ENCODE assay signal across 9 cellular contexts in the genomic region with DNA sequence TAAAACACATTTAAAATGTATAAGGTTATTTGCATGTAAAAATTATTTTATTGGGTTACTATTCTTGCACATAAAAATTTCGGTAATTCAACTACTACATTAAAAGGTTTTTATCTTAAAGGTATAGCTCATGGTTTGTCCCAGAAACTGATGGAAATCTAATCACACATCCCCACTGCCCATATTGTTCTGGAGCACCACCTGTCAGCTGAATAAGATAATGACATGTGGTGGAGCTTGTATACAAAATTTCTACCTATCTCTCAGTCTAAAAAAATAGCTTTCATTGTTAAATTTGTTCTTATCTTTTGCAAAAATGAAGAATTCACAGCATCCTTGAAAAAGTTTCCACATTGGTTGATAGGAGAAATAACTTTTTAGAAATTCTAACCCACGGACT. TPM values are rescaled to one million over a fixed set of nuclear protein-coding genes. Genes with fewer than 3 reads are reported as not detected.
DNase-seq lines count a peak whose midpoint lies in the region; ATAC-seq and TF ChIP-seq lines count a peak whose summit lies in the region.
"Had no signal": no experiment of that assay in that cellular context is flagged by ENCODE, and none has a peak within 500 bp of the region (broad histone marks: within the 10 kb centered on the region; RNA-seq: fewer than 3 reads in every experiment).

No MANE protein-coding gene starts in this region.

- H3K4me1 Mint-ChIP-seq in WTC11 (no peaks in the 10 kb centered on the region), mesothelial cell of epicardium (peaks cover 4% of the 10 kb centered on the region)
- no peaks in the 10 kb centered on the region for H3K4me1 Mint-ChIP-seq in activated T-helper 17 cell treated with anti-CD3 and anti-CD28 coated beads, Interleukin-2, amount 50 U/mL, for 72 hours

- no peaks in the 10 kb centered on the region for H3K27me3 Mint-ChIP-seq in WTC11 (ENCODE audit: low read depth)
- H3K27me3 Mint-ChIP-seq in activated T-helper 17 cell treated with anti-CD3 and anti-CD28 coated beads, Interleukin-2, amount 50 U/mL, for 72 hours: no peaks in the 10 kb centered on the region
- H3K27me3 Mint-ChIP-seq in mesothelial cell of epicardium (ENCODE audit: low read depth): no peaks in the 10 kb centered on the region

- H3K36me3 Mint-ChIP-seq in WTC11 (no peaks in the 10 kb centered on the region), mesothelial cell of epicardium (no peaks in the 10 kb centered on the region)
- no peaks in the 10 kb centered on the region for H3K36me3 Mint-ChIP-seq in activated T-helper 17 cell treated with anti-CD3 and anti-CD28 coated beads, Interleukin-2, amount 50 U/mL, for 72 hours (ENCODE audit: low read depth)

- CTCF ChIA-PET in WTC11 (lab: Charles Lee): interaction anchor here (0.6 to 1.4 kb wide), 16 partner anchors 12 to 639 kb away, joined by 3 to 15 read pairs (median 4); no protein-coding TSS in a partner anchor

- peak; percentile 64 for ATAC-seq in WTC11
- no peak for ATAC-seq in activated T-helper 17 cell treated with anti-CD3 and anti-CD28 coated beads, Interleukin-2, amount 50 U/mL, for 72 hours (replicated peaks)
- ATAC-seq in HG02840 (IDR thresholded peaks at IDR 0.05; ENCODE audit: low FRiP score, unreplicated experiment): no peak

- TF ChIP-seq CTCF in WTC11 (IDR thresholded peaks at IDR 0.05) (no peak), mesothelial cell of epicardium (IDR thresholded peaks at IDR 0.05; ENCODE audit: unreplicated experiment) (no peak)

- H3K27ac Mint-ChIP-seq in WTC11: no peak overlapping the region
- no peak overlapping the region for H3K27ac Mint-ChIP-seq in activated T-helper 17 cell treated with anti-CD3 and anti-CD28 coated beads, Interleukin-2, amount 50 U/mL, for 72 hours
- H3K27ac Mint-ChIP-seq in mesothelial cell of epicardium: no peak overlapping the region

- no peak overlapping the region for H3K4me3 Mint-ChIP-seq in WTC11
- H3K4me3 Mint-ChIP-seq in activated T-helper 17 cell treated with anti-CD3 and anti-CD28 coated beads, Interleukin-2, amount 50 U/mL, for 72 hours: no peak overlapping the region
- H3K4me3 Mint-ChIP-seq in mesothelial cell of epicardium: no peak overlapping the region

- DNase-seq in DMS153 treated with DMSO at 0.1 percent for 48 hours (lab: John Stamatoyannopoulos, UW; ENCODE audit: unreplicated experiment) (peak; percentile 14), HT1080 (ENCODE audit: low read depth) (peak; percentile 31), WTC11 (ENCODE audit: low spot score) (no peak), myocyte (ENCODE audit: low read depth) (peak; percentile 17), mesothelial cell of epicardium (ENCODE audit: low spot score in 2 of 2, unreplicated experiment in 2 of 2) (no peak), middle frontal gyrus (ENCODE audit: extremely low spot score, low spot score) (no peak)
- DNase-seq: NK-92 treated with Interleukin-12 subunit alpha and Interleukin-12 subunit beta, amount 100 ng/mL, for 24 hours had no signal

- POLR2A ChIA-PET in WTC11 (lab: Charles Lee): interaction anchor here (0.6 kb wide), 1 partner anchor 131 kb away, joined by 3 read pairs; no protein-coding TSS in a partner anchor

- no peaks in the 10 kb centered on the region for H3K9me3 Mint-ChIP-seq in WTC11
- H3K9me3 Mint-ChIP-seq in activated T-helper 17 cell treated with anti-CD3 and anti-CD28 coated beads, Interleukin-2, amount 50 U/mL, for 72 hours: peaks cover 4% of the 10 kb centered on the region
- no peaks in the 10 kb centered on the region for H3K9me3 Mint-ChIP-seq in mesothelial cell of epicardium

TF ChIP-seq in WTC11, 78 proteins besides CTCF, POLR2A, EP300 and RAD21 (continues in another document):
- TF ChIP-seq CREM (CRISPR knock-in tag; IDR thresholded peaks at IDR 0.05): no peak
- TF ChIP-seq, protein P1, sequence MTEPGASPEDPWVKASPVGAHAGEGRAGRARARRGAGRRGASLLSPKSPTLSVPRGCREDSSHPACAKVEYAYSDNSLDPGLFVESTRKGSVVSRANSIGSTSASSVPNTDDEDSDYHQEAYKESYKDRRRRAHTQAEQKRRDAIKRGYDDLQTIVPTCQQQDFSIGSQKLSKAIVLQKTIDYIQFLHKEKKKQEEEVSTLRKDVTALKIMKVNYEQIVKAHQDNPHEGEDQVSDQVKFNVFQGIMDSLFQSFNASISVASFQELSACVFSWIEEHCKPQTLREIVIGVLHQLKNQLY (CRISPR knock-in tag; IDR thresholded peaks at IDR 0.05): no peak
- TF ChIP-seq IRF2 (CRISPR knock-in tag; IDR thresholded peaks at IDR 0.05; ENCODE audit: borderline replicate concordance, low read depth): no peak
- TF ChIP-seq, protein P2, sequence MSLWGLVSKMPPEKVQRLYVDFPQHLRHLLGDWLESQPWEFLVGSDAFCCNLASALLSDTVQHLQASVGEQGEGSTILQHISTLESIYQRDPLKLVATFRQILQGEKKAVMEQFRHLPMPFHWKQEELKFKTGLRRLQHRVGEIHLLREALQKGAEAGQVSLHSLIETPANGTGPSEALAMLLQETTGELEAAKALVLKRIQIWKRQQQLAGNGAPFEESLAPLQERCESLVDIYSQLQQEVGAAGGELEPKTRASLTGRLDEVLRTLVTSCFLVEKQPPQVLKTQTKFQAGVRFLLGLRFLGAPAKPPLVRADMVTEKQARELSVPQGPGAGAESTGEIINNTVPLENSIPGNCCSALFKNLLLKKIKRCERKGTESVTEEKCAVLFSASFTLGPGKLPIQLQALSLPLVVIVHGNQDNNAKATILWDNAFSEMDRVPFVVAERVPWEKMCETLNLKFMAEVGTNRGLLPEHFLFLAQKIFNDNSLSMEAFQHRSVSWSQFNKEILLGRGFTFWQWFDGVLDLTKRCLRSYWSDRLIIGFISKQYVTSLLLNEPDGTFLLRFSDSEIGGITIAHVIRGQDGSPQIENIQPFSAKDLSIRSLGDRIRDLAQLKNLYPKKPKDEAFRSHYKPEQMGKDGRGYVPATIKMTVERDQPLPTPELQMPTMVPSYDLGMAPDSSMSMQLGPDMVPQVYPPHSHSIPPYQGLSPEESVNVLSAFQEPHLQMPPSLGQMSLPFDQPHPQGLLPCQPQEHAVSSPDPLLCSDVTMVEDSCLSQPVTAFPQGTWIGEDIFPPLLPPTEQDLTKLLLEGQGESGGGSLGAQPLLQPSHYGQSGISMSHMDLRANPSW (CRISPR knock-in tag; conservative IDR thresholded peaks at IDR 0.05; ENCODE audit: low read depth): no peak
- TF ChIP-seq, protein P3, sequence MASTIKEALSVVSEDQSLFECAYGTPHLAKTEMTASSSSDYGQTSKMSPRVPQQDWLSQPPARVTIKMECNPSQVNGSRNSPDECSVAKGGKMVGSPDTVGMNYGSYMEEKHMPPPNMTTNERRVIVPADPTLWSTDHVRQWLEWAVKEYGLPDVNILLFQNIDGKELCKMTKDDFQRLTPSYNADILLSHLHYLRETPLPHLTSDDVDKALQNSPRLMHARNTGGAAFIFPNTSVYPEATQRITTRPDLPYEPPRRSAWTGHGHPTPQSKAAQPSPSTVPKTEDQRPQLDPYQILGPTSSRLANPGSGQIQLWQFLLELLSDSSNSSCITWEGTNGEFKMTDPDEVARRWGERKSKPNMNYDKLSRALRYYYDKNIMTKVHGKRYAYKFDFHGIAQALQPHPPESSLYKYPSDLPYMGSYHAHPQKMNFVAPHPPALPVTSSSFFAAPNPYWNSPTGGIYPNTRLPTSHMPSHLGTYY (CRISPR knock-in tag; IDR thresholded peaks at IDR 0.05): no peak
- no peak for TF ChIP-seq JUN (CRISPR knock-in tag; IDR thresholded peaks at IDR 0.05)
- TF ChIP-seq, protein P4, sequence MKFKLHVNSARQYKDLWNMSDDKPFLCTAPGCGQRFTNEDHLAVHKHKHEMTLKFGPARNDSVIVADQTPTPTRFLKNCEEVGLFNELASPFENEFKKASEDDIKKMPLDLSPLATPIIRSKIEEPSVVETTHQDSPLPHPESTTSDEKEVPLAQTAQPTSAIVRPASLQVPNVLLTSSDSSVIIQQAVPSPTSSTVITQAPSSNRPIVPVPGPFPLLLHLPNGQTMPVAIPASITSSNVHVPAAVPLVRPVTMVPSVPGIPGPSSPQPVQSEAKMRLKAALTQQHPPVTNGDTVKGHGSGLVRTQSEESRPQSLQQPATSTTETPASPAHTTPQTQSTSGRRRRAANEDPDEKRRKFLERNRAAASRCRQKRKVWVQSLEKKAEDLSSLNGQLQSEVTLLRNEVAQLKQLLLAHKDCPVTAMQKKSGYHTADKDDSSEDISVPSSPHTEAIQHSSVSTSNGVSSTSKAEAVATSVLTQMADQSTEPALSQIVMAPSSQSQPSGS (CRISPR knock-in tag; IDR thresholded peaks at IDR 0.05; ENCODE audit: borderline replicate concordance, low read depth): no peak
- TF ChIP-seq, protein P5, sequence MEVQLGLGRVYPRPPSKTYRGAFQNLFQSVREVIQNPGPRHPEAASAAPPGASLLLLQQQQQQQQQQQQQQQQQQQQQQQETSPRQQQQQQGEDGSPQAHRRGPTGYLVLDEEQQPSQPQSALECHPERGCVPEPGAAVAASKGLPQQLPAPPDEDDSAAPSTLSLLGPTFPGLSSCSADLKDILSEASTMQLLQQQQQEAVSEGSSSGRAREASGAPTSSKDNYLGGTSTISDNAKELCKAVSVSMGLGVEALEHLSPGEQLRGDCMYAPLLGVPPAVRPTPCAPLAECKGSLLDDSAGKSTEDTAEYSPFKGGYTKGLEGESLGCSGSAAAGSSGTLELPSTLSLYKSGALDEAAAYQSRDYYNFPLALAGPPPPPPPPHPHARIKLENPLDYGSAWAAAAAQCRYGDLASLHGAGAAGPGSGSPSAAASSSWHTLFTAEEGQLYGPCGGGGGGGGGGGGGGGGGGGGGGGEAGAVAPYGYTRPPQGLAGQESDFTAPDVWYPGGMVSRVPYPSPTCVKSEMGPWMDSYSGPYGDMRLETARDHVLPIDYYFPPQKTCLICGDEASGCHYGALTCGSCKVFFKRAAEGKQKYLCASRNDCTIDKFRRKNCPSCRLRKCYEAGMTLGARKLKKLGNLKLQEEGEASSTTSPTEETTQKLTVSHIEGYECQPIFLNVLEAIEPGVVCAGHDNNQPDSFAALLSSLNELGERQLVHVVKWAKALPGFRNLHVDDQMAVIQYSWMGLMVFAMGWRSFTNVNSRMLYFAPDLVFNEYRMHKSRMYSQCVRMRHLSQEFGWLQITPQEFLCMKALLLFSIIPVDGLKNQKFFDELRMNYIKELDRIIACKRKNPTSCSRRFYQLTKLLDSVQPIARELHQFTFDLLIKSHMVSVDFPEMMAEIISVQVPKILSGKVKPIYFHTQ (CRISPR knock-in tag; IDR thresholded peaks at IDR 0.05): no peak
- no peak for TF ChIP-seq CBFB (CRISPR knock-in tag; IDR thresholded peaks at IDR 0.05; ENCODE audit: low read depth)
- no peak for TF ChIP-seq GTF2I (CRISPR knock-in tag; conservative IDR thresholded peaks at IDR 0.05)
- no peak for TF ChIP-seq RORB (CRISPR knock-in tag; IDR thresholded peaks at IDR 0.05)

RNA-seq across cellular contexts. Expression of a gene that starts 18.3 kb away (rescaled TPM):
- total RNA-seq in HT1080 (2014; rRNA removed; shearing (Covaris generic)): 0.02 TPM in 1 of 2 replicates, not detected in the other
- polyA plus RNA-seq in HT1080 (2015; cell fraction: cytosol; rRNA removed): 0.01 and 0.07 TPM in 2 replicates
- polyA plus RNA-seq in HT1080 (2015; cell fraction: nucleus; rRNA removed): 0.14 TPM in 1 of 2 replicates, not detected in the other
- 1.6 to 1.8 TPM (median 1.6 TPM) in 3 replicates for total RNA-seq in WTC11 (2021)
- 0.16 TPM in 1 of 2 replicates, not detected in the other for total RNA-seq in myocyte
- 0.04 TPM for polyA plus RNA-seq in myocyte (2012)
- not detected for total RNA-seq in activated T-helper 17 cell treated with anti-CD3 and anti-CD28 coated beads, Interleukin-2, amount 50 U/mL, for 72 hours
- 8.5 to 9.5 TPM (median 9.2 TPM) in 3 replicates for total RNA-seq in mesothelial cell of epicardium

Comparison
In these comparisons a context has a peak if more than half of its experiments do, and no peak if none do; other contexts are left out.
1. DNase-seq: peak in DMS153 treated with DMSO at 0.1 percent for 48 hours (single experiment), HT1080 (single experiment) and myocyte (single experiment); none in WTC11 (single experiment), mesothelial cell of epicardium (0 of 2) and middle frontal gyrus (single experiment).